ENCODE assay signal across 3 cellular contexts in the genomic region with DNA sequence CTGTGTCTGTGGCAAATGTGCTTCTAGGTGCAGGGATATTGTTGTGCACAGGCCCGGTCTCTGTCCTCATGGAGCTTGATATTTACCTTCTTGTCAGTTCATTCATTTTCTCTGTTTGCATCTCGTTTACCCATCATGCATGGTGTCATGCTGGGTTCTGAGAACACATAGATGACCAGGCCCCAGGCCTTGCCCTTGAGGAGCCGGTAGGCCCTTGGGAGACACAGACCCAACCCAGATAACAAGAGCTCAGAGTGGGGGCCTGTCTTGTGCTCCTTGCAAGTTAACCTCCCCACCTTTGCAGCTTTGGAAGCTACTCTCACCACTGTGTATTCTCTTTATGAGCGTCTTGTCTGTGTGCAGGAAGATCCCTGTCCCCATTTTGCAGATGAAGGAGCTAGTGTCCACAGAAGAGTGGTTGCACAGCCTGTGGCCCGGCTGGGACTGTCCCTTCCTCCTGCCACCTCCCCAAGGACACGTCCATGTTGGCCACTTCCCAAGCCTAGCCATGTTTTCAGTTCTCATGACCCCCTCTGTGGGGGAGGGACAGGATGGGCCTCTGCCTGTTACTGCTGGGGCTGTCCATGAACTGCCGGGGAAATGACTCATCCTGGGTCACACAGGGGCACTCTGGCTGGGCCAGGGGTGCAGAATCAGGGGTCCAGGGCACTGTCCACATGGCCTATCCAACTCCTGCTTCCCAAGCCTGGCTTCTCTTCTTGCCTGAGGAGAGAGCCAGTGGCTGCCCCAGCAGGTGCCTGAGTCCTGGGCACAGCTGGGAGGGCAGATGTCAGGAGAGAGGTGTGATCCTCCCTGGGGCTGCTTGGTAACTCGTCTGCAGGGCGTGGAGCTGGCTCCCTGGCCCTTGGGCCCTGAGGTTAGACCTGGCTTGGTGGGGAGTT.
A peak's percentile ranks its signal among the peaks of the same experiment; 100 is the strongest.
TF ChIP-seq lines count a peak whose summit lies in the region.

No MANE protein-coding gene starts in this region.

TF ChIP-seq in SK-N-SH, 30 proteins besides CTCF, POLR2A, EP300 and RAD21:
- TF ChIP-seq SMC3 (IDR thresholded peaks at IDR 0.05; ENCODE audit: low read depth, low read length): no peak
- TF ChIP-seq RFX5 (IDR thresholded peaks at IDR 0.05; ENCODE audit: low read length): no peak
- TF ChIP-seq, protein P1, sequence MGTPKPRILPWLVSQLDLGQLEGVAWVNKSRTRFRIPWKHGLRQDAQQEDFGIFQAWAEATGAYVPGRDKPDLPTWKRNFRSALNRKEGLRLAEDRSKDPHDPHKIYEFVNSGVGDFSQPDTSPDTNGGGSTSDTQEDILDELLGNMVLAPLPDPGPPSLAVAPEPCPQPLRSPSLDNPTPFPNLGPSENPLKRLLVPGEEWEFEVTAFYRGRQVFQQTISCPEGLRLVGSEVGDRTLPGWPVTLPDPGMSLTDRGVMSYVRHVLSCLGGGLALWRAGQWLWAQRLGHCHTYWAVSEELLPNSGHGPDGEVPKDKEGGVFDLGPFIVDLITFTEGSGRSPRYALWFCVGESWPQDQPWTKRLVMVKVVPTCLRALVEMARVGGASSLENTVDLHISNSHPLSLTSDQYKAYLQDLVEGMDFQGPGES (IDR thresholded peaks at IDR 0.05; ENCODE audit: low read depth, low read length): no peak
- no peak for TF ChIP-seq NRF1 (IDR thresholded peaks at IDR 0.05; ENCODE audit: low read depth, low read length)
- no peak; the same call in 1 of the 2 replicates for TF ChIP-seq RXRA (IDR thresholded peaks at IDR 0.05; ENCODE audit: borderline replicate concordance, low read depth)
- peak; percentile 5; the same call in 1 of the 2 replicates for TF ChIP-seq FOSL2 (IDR thresholded peaks at IDR 0.05; ENCODE audit: borderline replicate concordance, low read depth)

TF ChIP-seq in SK-N-SH treated with all-trans-retinoic acid at 6 μM for 48 hours, 23 proteins besides CTCF, POLR2A, EP300 and RAD21:
- TF ChIP-seq, protein P2, sequence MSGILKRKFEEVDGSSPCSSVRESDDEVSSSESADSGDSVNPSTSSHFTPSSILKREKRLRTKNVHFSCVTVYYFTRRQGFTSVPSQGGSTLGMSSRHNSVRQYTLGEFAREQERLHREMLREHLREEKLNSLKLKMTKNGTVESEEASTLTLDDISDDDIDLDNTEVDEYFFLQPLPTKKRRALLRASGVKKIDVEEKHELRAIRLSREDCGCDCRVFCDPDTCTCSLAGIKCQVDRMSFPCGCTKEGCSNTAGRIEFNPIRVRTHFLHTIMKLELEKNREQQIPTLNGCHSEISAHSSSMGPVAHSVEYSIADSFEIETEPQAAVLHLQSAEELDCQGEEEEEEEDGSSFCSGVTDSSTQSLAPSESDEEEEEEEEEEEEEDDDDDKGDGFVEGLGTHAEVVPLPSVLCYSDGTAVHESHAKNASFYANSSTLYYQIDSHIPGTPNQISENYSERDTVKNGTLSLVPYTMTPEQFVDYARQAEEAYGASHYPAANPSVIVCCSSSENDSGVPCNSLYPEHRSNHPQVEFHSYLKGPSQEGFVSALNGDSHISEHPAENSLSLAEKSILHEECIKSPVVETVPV (CRISPR knock-in tag; IDR thresholded peaks at IDR 0.05): no peak
- TF ChIP-seq RARB (CRISPR knock-in tag; IDR thresholded peaks at IDR 0.05) (no peak), GLIS3 (CRISPR knock-in tag; IDR thresholded peaks at IDR 0.05) (no peak), TOX (CRISPR knock-in tag; IDR thresholded peaks at IDR 0.05; ENCODE audit: borderline replicate concordance) (no peak), ZC3H10 (CRISPR knock-in tag; IDR thresholded peaks at IDR 0.05) (no peak), SNAI2 (CRISPR knock-in tag; IDR thresholded peaks at IDR 0.05) (no peak), ISL1 (CRISPR knock-in tag; IDR thresholded peaks at IDR 0.05) (no peak), BACH2 (CRISPR knock-in tag; IDR thresholded peaks at IDR 0.05; ENCODE audit: borderline replicate concordance) (no peak)
- TF ChIP-seq, protein P3, sequence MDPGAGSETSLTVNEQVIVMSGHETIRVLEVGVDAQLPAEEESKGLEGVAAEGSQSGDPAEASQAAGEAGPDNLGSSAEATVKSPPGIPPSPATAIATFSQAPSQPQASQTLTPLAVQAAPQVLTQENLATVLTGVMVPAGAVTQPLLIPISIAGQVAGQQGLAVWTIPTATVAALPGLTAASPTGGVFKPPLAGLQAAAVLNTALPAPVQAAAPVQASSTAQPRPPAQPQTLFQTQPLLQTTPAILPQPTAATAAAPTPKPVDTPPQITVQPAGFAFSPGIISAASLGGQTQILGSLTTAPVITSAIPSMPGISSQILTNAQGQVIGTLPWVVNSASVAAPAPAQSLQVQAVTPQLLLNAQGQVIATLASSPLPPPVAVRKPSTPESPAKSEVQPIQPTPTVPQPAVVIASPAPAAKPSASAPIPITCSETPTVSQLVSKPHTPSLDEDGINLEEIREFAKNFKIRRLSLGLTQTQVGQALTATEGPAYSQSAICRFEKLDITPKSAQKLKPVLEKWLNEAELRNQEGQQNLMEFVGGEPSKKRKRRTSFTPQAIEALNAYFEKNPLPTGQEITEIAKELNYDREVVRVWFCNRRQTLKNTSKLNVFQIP (CRISPR knock-in tag; IDR thresholded peaks at IDR 0.05; ENCODE audit: borderline replicate concordance, low read depth): no peak
- TF ChIP-seq, protein P4, sequence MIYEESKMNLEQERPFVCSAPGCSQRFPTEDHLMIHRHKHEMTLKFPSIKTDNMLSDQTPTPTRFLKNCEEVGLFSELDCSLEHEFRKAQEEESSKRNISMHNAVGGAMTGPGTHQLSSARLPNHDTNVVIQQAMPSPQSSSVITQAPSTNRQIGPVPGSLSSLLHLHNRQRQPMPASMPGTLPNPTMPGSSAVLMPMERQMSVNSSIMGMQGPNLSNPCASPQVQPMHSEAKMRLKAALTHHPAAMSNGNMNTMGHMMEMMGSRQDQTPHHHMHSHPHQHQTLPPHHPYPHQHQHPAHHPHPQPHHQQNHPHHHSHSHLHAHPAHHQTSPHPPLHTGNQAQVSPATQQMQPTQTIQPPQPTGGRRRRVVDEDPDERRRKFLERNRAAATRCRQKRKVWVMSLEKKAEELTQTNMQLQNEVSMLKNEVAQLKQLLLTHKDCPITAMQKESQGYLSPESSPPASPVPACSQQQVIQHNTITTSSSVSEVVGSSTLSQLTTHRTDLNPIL (CRISPR knock-in tag; IDR thresholded peaks at IDR 0.05; ENCODE audit: low read depth): no peak

TF ChIP-seq in GM12878, 131 proteins besides CTCF, POLR2A, EP300 and RAD21:
- TF ChIP-seq ZNF207 (IDR thresholded peaks at IDR 0.05; ENCODE audit: borderline replicate concordance): no peak
- TF ChIP-seq, protein P5, sequence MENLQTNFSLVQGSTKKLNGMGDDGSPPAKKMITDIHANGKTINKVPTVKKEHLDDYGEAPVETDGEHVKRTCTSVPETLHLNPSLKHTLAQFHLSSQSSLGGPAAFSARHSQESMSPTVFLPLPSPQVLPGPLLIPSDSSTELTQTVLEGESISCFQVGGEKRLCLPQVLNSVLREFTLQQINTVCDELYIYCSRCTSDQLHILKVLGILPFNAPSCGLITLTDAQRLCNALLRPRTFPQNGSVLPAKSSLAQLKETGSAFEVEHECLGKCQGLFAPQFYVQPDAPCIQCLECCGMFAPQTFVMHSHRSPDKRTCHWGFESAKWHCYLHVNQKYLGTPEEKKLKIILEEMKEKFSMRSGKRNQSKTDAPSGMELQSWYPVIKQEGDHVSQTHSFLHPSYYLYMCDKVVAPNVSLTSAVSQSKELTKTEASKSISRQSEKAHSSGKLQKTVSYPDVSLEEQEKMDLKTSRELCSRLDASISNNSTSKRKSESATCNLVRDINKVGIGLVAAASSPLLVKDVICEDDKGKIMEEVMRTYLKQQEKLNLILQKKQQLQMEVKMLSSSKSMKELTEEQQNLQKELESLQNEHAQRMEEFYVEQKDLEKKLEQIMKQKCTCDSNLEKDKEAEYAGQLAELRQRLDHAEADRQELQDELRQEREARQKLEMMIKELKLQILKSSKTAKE (IDR thresholded peaks at IDR 0.05; ENCODE audit: low read depth, poor library complexity, severe bottlenecking): no peak
- TF ChIP-seq, protein P6, sequence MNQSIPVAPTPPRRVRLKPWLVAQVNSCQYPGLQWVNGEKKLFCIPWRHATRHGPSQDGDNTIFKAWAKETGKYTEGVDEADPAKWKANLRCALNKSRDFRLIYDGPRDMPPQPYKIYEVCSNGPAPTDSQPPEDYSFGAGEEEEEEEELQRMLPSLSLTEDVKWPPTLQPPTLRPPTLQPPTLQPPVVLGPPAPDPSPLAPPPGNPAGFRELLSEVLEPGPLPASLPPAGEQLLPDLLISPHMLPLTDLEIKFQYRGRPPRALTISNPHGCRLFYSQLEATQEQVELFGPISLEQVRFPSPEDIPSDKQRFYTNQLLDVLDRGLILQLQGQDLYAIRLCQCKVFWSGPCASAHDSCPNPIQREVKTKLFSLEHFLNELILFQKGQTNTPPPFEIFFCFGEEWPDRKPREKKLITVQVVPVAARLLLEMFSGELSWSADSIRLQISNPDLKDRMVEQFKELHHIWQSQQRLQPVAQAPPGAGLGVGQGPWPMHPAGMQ (IDR thresholded peaks at IDR 0.05; ENCODE audit: borderline replicate concordance): peak; percentile 30; the same call in 1 of the 2 replicates
- no peak for TF ChIP-seq NBN (IDR thresholded peaks at IDR 0.05)
- TF ChIP-seq GATAD2B (conservative IDR thresholded peaks at IDR 0.05; ENCODE audit: low read depth): 0 out of 2 replicates have a peak, but pooled peaks have one; percentile 35
- TF ChIP-seq EED (IDR thresholded peaks at IDR 0.05; ENCODE audit: low read depth): 0 out of 2 replicates have a peak, but pooled peaks have one; percentile 10
- TF ChIP-seq, protein P7, sequence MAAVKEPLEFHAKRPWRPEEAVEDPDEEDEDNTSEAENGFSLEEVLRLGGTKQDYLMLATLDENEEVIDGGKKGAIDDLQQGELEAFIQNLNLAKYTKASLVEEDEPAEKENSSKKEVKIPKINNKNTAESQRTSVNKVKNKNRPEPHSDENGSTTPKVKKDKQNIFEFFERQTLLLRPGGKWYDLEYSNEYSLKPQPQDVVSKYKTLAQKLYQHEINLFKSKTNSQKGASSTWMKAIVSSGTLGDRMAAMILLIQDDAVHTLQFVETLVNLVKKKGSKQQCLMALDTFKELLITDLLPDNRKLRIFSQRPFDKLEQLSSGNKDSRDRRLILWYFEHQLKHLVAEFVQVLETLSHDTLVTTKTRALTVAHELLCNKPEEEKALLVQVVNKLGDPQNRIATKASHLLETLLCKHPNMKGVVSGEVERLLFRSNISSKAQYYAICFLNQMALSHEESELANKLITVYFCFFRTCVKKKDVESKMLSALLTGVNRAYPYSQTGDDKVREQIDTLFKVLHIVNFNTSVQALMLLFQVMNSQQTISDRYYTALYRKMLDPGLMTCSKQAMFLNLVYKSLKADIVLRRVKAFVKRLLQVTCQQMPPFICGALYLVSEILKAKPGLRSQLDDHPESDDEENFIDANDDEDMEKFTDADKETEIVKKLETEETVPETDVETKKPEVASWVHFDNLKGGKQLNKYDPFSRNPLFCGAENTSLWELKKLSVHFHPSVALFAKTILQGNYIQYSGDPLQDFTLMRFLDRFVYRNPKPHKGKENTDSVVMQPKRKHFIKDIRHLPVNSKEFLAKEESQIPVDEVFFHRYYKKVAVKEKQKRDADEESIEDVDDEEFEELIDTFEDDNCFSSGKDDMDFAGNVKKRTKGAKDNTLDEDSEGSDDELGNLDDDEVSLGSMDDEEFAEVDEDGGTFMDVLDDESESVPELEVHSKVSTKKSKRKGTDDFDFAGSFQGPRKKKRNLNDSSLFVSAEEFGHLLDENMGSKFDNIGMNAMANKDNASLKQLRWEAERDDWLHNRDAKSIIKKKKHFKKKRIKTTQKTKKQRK (IDR thresholded peaks at IDR 0.05; ENCODE audit: low read depth, low read length): no peak
- no peak for TF ChIP-seq SMAD1 (IDR thresholded peaks at IDR 0.05; ENCODE audit: low read depth, partially characterized antibody)
- TF ChIP-seq DPF2 (IDR thresholded peaks at IDR 0.05): 0 out of 2 replicates have a peak, but pooled peaks have one; percentile 46
- no peak for TF ChIP-seq RUNX3 (IDR thresholded peaks at IDR 0.05; ENCODE audit: low read length)
- TF ChIP-seq TCF12 (IDR thresholded peaks at IDR 0.05; ENCODE audit: low read depth, low read length): no peak
- TF ChIP-seq NR2F1 (conservative IDR thresholded peaks at IDR 0.05): peak; percentile 55; the same call in 1 of the 2 replicates
- no peak for TF ChIP-seq POLR2AphosphoS5 (IDR thresholded peaks at IDR 0.05; ENCODE audit: low read length)
- TF ChIP-seq, protein P8, sequence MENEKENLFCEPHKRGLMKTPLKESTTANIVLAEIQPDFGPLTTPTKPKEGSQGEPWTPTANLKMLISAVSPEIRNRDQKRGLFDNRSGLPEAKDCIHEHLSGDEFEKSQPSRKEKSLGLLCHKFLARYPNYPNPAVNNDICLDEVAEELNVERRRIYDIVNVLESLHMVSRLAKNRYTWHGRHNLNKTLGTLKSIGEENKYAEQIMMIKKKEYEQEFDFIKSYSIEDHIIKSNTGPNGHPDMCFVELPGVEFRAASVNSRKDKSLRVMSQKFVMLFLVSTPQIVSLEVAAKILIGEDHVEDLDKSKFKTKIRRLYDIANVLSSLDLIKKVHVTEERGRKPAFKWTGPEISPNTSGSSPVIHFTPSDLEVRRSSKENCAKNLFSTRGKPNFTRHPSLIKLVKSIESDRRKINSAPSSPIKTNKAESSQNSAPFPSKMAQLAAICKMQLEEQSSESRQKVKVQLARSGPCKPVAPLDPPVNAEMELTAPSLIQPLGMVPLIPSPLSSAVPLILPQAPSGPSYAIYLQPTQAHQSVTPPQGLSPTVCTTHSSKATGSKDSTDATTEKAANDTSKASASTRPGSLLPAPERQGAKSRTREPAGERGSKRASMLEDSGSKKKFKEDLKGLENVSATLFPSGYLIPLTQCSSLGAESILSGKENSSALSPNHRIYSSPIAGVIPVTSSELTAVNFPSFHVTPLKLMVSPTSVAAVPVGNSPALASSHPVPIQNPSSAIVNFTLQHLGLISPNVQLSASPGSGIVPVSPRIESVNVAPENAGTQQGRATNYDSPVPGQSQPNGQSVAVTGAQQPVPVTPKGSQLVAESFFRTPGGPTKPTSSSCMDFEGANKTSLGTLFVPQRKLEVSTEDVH (IDR thresholded peaks at IDR 0.05; ENCODE audit: low read depth, partially characterized antibody): no peak
- peak; percentile 38; the same call in 1 of the 2 replicates for TF ChIP-seq IKZF1 (conservative IDR thresholded peaks at IDR 0.05)
TF ChIP-seq in GM12878: peak in this region for 6.
